Comparison of ENCODE assay signal across 7 cellular contexts in the genomic region with DNA sequence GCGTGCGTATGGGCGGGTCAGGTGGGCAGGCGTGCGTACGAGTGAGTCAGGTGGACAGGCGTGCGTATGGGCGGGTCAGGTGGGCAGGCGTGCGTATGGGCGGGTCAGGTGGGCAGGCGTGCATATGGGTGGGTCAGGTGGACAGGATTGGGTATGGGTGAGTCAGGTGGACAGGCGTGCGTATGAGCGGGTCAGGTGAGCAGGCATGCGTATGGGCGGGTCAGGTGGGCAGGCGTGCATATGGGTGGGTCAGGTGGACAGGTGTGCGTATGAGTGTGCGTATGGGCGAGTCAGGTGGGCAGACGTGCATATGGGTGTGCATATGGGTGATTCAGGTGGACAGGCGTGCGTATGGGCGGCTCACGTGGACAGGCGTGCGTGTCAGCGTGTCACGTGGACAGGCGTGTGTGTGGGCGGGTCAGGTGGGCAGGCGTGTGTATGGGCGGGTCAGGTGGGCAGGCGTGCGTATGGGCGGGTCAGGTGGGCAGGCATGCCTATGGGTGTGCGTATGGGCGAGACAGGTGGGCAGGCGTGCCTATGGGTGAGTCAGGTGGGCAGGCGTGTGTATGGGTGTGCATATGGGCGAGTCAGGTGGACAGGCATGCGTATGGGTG. TPM values are rescaled to one million over a fixed set of nuclear protein-coding genes. Genes with fewer than 3 reads are reported as not detected.
DNase-seq lines count a peak whose midpoint lies in the region; ATAC-seq, FAIRE-seq and TF ChIP-seq lines count a peak whose summit lies in the region.
"Not testable (repeated sequence)": the region's sequence is repeated elsewhere in the genome, so short reads cannot be mapped to it uniquely, and the experiment has no call there.

No MANE protein-coding gene starts in this region.

- H3K18ac ChIP-seq in mesenchymal stem cell (ENCODE audit: low read depth in 1 of 2, low read length in 2 of 2) = not testable (repeated sequence)

- H3K27me3 Mint-ChIP-seq in CD14-positive monocyte (ENCODE audit: low read depth in 3 of 3) = not testable (repeated sequence)

- H3K9ac ChIP-seq in GM12878 (ENCODE audit: control insufficient read depth, insufficient read depth, low read length); keratinocyte (ENCODE audit: control insufficient read depth, extremely low read depth, insufficient read depth, low read length); mesenchymal stem cell (ENCODE audit: low read length): not testable (repeated sequence)

- dilution Hi-C loops in keratinocyte (cut with MboI; ENCODE audit: extremely low pct_ligation_motif_present, low sequenced_read_pairs) = not testable (repeated sequence)

- not testable (repeated sequence) for H3K79me2 ChIP-seq in GM12878 (ENCODE audit: control insufficient read depth, insufficient read depth, low read length); keratinocyte (ENCODE audit: control insufficient read depth, insufficient read depth, low read length)

- not testable (repeated sequence) for H3K27ac ChIP-seq in HEK293 (ENCODE audit: extremely low read depth, low read depth, low read length); GM12878 (ENCODE audit: control insufficient read depth, insufficient read depth); mesenchymal stem cell (ENCODE audit: low read length, poor library complexity, severe bottlenecking); sigmoid colon
- H3K27ac ChIP-seq in keratinocyte (ENCODE audit: control insufficient read depth, insufficient read depth, low read length) = peak overlapping the region; percentile 73

- H3K27ac Mint-ChIP-seq in CD14-positive monocyte = not testable (repeated sequence)

- peak; percentile 39 for DNase-seq in CD14-positive monocyte (ENCODE audit: low spot score)
- DNase-seq in NCI-H146 (lab: John Stamatoyannopoulos, UW) = peak; percentile 98
- not testable (repeated sequence) for DNase-seq in GM12878 (ENCODE audit: low read depth, low spot score); keratinocyte (ENCODE audit: low read depth, low spot score); mesenchymal stem cell
- DNase-seq in sigmoid colon = peak; percentile 46

- not testable (repeated sequence) for H2AK5ac ChIP-seq in mesenchymal stem cell (ENCODE audit: low read length, severe bottlenecking)

- not testable (repeated sequence) for H3K27me3 ChIP-seq in GM12878 (replicated peaks in 1 of 2; ENCODE audit: control insufficient read depth in 2 of 2, insufficient read depth in 2 of 2, low read length in 1 of 2); keratinocyte (ENCODE audit: control insufficient read depth, extremely low read depth, insufficient read depth, low read length); sigmoid colon
- peaks cover 13 to 20% of the 10 kb centered on the region in 2 experiments for H3K27me3 ChIP-seq in mesenchymal stem cell (ENCODE audit: control insufficient read depth in 1 of 2, insufficient read depth in 1 of 2, low read length in 2 of 2)

- H4K8ac ChIP-seq in mesenchymal stem cell (ENCODE audit: low read length) = not testable (repeated sequence)

- H3K23ac ChIP-seq in mesenchymal stem cell (ENCODE audit: low read length in 2 of 2) = not testable (repeated sequence)

- POLR2A ChIA-PET in HEK293 (lab: Yijun Ruan, JAX); GM12878 (lab: Charles Lee): not testable (repeated sequence)

- peaks cover 26% of the 10 kb centered on the region for H3K4me1 Mint-ChIP-seq in CD14-positive monocyte

- not testable (repeated sequence) for FAIRE-seq in GM12878 (lab: Jason Lieb, UNC); keratinocyte (lab: Jason Lieb, UNC)

- not testable (repeated sequence) for H2BK5ac ChIP-seq in mesenchymal stem cell (ENCODE audit: low read depth, low read length, poor library complexity, severe bottlenecking)

- RAD21 ChIA-PET in GM12878 (lab: Charles Lee; ENCODE audit: unreplicated experiment) = not testable (repeated sequence)

- not testable (repeated sequence) for ATAC-seq in GM12878

- H3K4me2 ChIP-seq in GM12878 (ENCODE audit: control insufficient read depth, insufficient read depth); keratinocyte (ENCODE audit: control insufficient read depth, extremely low read depth, insufficient read depth, low read depth, low read length); mesenchymal stem cell (ENCODE audit: low read length, poor library complexity, severe bottlenecking): not testable (repeated sequence)

- H4K20me1 ChIP-seq in GM12878 (ENCODE audit: control insufficient read depth, insufficient read depth); keratinocyte (ENCODE audit: control insufficient read depth, extremely low read depth, insufficient read depth, low read length): not testable (repeated sequence)

- not testable (repeated sequence) for H3K4me3 Mint-ChIP-seq in CD14-positive monocyte

- not testable (repeated sequence) for H3K4me1 ChIP-seq in HEK293 (ENCODE audit: control insufficient read depth, insufficient read depth, low read length); GM12878 (ENCODE audit: control insufficient read depth, insufficient read depth, low read length); keratinocyte (ENCODE audit: control insufficient read depth, extremely low read depth, insufficient read depth, low read length); mesenchymal stem cell (ENCODE audit: control insufficient read depth, insufficient read depth, low read depth, low read length); sigmoid colon

- H2BK15ac ChIP-seq in mesenchymal stem cell (ENCODE audit: low read depth, poor library complexity, severe bottlenecking) = not testable (repeated sequence)

- not testable (repeated sequence) for H3K14ac ChIP-seq in mesenchymal stem cell (ENCODE audit: low read length in 2 of 2)

- peaks cover 0 to 12% (median 3%) of the 10 kb centered on the region in 7 donors for H3K9me3 Mint-ChIP-seq in CD14-positive monocyte

- not testable (repeated sequence) for TF ChIP-seq RAD21 in GM12878 (IDR thresholded peaks at IDR 0.05; ENCODE audit: insufficient read depth, low read depth, low read length)

- peak overlapping the region; percentile 83 for H4K91ac ChIP-seq in mesenchymal stem cell (ENCODE audit: low read length)

- intact Hi-C loops in CD14-positive monocyte (cut with micrococcal nuclease); GM12878 (cut with micrococcal nuclease; ENCODE audit: unreplicated experiment); sigmoid colon (cut with DNase I): not testable (repeated sequence)

- H3K36me3 Mint-ChIP-seq in CD14-positive monocyte = not testable (repeated sequence)

- WGBS in GM12878 (ENCODE audit: insufficient coverage, insufficient replicate concordance, low lambda C conversion rate, missing lambda C conversion rate) = 94% methylated on average over 33 of the region's 44 CpGs
- 97% methylated on average over 44 of the region's 44 CpGs for WGBS in mesenchymal stem cell
- WGBS in sigmoid colon, 2 donors = 91 to 98% methylated on average over 42 to 44 of the region's 44 CpGs

- TF ChIP-seq CTCF in CD14-positive monocyte (IDR thresholded peaks at IDR 0.05); HEK293 (tag by site-specific recombination; IDR thresholded peaks at IDR 0.05); GM12878 (IDR thresholded peaks at IDR 0.05 in 2 of 3, conservative IDR thresholded peaks at IDR 0.05 in 1 of 3; ENCODE audit: control insufficient read depth in 2 of 3, extremely low read depth in 1 of 3, insufficient read depth in 1 of 3, low read depth in 3 of 3, low read length in 3 of 3); keratinocyte (optimal IDR thresholded peaks at IDR 0.05 in 1 of 3, IDR thresholded peaks at IDR 0.05 in 1 of 3, conservative IDR thresholded peaks at IDR 0.05 in 1 of 3; ENCODE audit: extremely low read depth in 1 of 3, insufficient read depth in 2 of 3, low read length in 3 of 3); sigmoid colon (IDR thresholded peaks at IDR 0.05): not testable (repeated sequence)

- H3K4ac ChIP-seq in mesenchymal stem cell (ENCODE audit: low read depth in 1 of 2, low read length in 2 of 2) = not testable (repeated sequence)

- not testable (repeated sequence) for H3K36me3 ChIP-seq in HEK293 (ENCODE audit: control insufficient read depth in 2 of 2, insufficient read depth in 1 of 2, low read length in 2 of 2); GM12878 (ENCODE audit: control insufficient read depth in 2 of 2, insufficient read depth in 2 of 2, low read length in 1 of 2); keratinocyte (ENCODE audit: control insufficient read depth in 2 of 2, extremely low read depth in 1 of 2, insufficient read depth in 2 of 2, low read length in 2 of 2); mesenchymal stem cell (ENCODE audit: control insufficient read depth in 1 of 2, insufficient read depth in 2 of 2, low read depth in 1 of 2, low read length in 2 of 2); sigmoid colon

- BruUV-seq in GM12878 (replicated peaks; lab: Mats Ljungman, UMichigan) = not testable (repeated sequence)

- H2AFZ ChIP-seq in GM12878 (ENCODE audit: control insufficient read depth, low read depth, low read length); keratinocyte (ENCODE audit: control insufficient read depth, low read length); mesenchymal stem cell (ENCODE audit: low read depth, low read length): not testable (repeated sequence)

- H2BK12ac ChIP-seq in mesenchymal stem cell (ENCODE audit: low read length in 2 of 2) = not testable (repeated sequence)

- not testable (repeated sequence) for H3K4me3 ChIP-seq in HEK293 (ENCODE audit: low read depth, low read length); GM12878; keratinocyte (ENCODE audit: control insufficient read depth in 2 of 3, extremely low read depth in 1 of 3, insufficient read depth in 2 of 3, low read depth in 1 of 3, low read length in 3 of 3); mesenchymal stem cell (ENCODE audit: insufficient read depth in 1 of 2, low read depth in 1 of 2, low read length in 2 of 2); sigmoid colon

- in situ Hi-C loops in GM12878 (cut with MboI) = not testable (repeated sequence)

- H2BK120ac ChIP-seq in mesenchymal stem cell (ENCODE audit: low read depth, low read length) = not testable (repeated sequence)

- CTCF ChIA-PET in HEK293 (lab: Yijun Ruan, JAX); GM12878 (lab: Yijun Ruan, JAX): not testable (repeated sequence)

- TF ChIP-seq EP300 in GM12878 (IDR thresholded peaks at IDR 0.05; ENCODE audit: borderline replicate concordance in 1 of 2, control insufficient read depth in 1 of 2, low read depth in 2 of 2, low read length in 2 of 2); sigmoid colon (IDR thresholded peaks at IDR 0.05): not testable (repeated sequence)

- SMC1A ChIA-PET in GM12878 (lab: Charles Lee; ENCODE audit: uncharacterized antibody, unreplicated experiment) = not testable (repeated sequence)

- not testable (repeated sequence) for TF ChIP-seq POLR2A in GM12878 (IDR thresholded peaks at IDR 0.05; ENCODE audit: low read depth, low read length); sigmoid colon (IDR thresholded peaks at IDR 0.05)

- H3K79me1 ChIP-seq in mesenchymal stem cell (replicated peaks; ENCODE audit: low read length, poor library complexity, severe bottlenecking) = not testable (repeated sequence)

- H3K9me3 ChIP-seq in HEK293 (ENCODE audit: control insufficient read depth, insufficient read depth, low read depth, low read length); GM12878 (replicated peaks; ENCODE audit: control insufficient read depth, insufficient read depth, low read length); mesenchymal stem cell (ENCODE audit: control insufficient read depth, low read length); sigmoid colon: not testable (repeated sequence)
- H3K9me3 ChIP-seq in keratinocyte (ENCODE audit: control insufficient read depth, low read depth, low read length) = peaks cover 19% of the 10 kb centered on the region

- H3K9me1 ChIP-seq in keratinocyte (ENCODE audit: control insufficient read depth, extremely low read depth, insufficient read depth, low read length) = not testable (repeated sequence)

RNA-seq across cellular contexts. Expression of a gene that starts 27.9 kb away (rescaled TPM):
- polyA plus RNA-seq in CD14-positive monocyte = 10 to 100 TPM; 21.0 to 25.3 TPM
- total RNA-seq in GM12878 (2013; cell fraction: nucleolus; rRNA removed) = 0.83 and 0.94 TPM in 2 replicates
- 0.23 and 0.27 TPM in 2 replicates for total RNA-seq in GM12878 (2014; rRNA removed)
- 0.13 and 0.18 TPM in 2 replicates for total RNA-seq in GM12878 (2014; rRNA removed; fragmentation: Illumina TruSeq; extraction: Trizol)
- 0.18 and 0.19 TPM in 2 replicates for total RNA-seq in GM12878 (2021)
- 0.67 TPM for polyA plus RNA-seq in GM12878 (2011; ENCODE audit: low read depth)
- 0.53 and 0.54 TPM in 2 replicates for polyA plus RNA-seq in GM12878 (2011; rRNA removed)
- 0.40 and 0.74 TPM in 2 replicates for polyA plus RNA-seq in GM12878 (2011; cell fraction: cytosol; rRNA removed)
- polyA plus RNA-seq in GM12878 (2011; cell fraction: nucleus; rRNA removed) = 0.18 and 0.27 TPM in 2 replicates
- 0.76 and 1.3 TPM in 2 replicates for polyA plus RNA-seq in GM12878 (2012)
- 0.21 and 0.22 TPM in 2 replicates for polyA plus RNA-seq in GM12878 (2014; fragmentation: Illumina TruSeq; extraction: Trizol)
- polyA plus RNA-seq in GM12878 (2014; fragmentation: Nextera tagmentation; extraction: Ambion mirVana) = under 1 TPM; 0.03 to 0.11 TPM
- 0.13 and 0.14 TPM in 2 replicates for polyA plus RNA-seq in GM12878 (2014; rRNA removed)
- polyA plus RNA-seq in GM12878 (2016; fragmentation: Nextera tagmentation; extraction: Ambion mirVana) = under 1 TPM in 1 of 2 experiments, not detected in 1; 0.04 TPM
- 0.46 and 1.4 TPM in 2 replicates for polyA minus RNA-seq in GM12878 (2011; rRNA and poly(A)+ RNA removed)
- 0.53 and 0.83 TPM in 2 replicates for polyA minus RNA-seq in GM12878 (2011; cell fraction: cytosol; rRNA and poly(A)+ RNA removed)
- polyA minus RNA-seq in GM12878 (2011; cell fraction: nucleus; rRNA and poly(A)+ RNA removed) = 0.12 and 0.48 TPM in 2 replicates
- 6.1 to 7.0 TPM (median 6.6 TPM) in 3 replicates for polyA plus RNA-seq in keratinocyte
- 4.3 TPM for polyA plus RNA-seq in keratinocyte (2011; ENCODE audit: low read depth)
- 3.7 and 5.2 TPM in 2 replicates for polyA plus RNA-seq in keratinocyte (2011; cell fraction: cytosol; rRNA removed)
- polyA plus RNA-seq in keratinocyte (2011; cell fraction: nucleus; rRNA removed) = 5.0 and 5.8 TPM in 2 replicates
- polyA plus RNA-seq in keratinocyte (2012; ENCODE audit: low replicate concordance) = 2.7 and 7.4 TPM in 2 replicates
- 6.7 to 17.2 TPM (median 10.8 TPM) in 3 replicates for polyA minus RNA-seq in keratinocyte
- 6.3 TPM for polyA minus RNA-seq in keratinocyte (2011; cell fraction: cytosol; rRNA and poly(A)+ RNA removed)
- 3.1 and 5.7 TPM in 2 replicates for polyA minus RNA-seq in keratinocyte (2011; cell fraction: nucleus; rRNA and poly(A)+ RNA removed)
- 7.2 TPM for polyA plus RNA-seq in mesenchymal stem cell (2013, experiment 1 of 2)
- polyA plus RNA-seq in mesenchymal stem cell (2013, experiment 2 of 2) = 7.1 TPM
- total RNA-seq in sigmoid colon = 10 to 100 TPM; 18.5 to 41.3 (median 29.7) TPM
- polyA plus RNA-seq in sigmoid colon = 1 to 10 TPM; 3.9 to 7.2 (median 5.8) TPM
